In genomic region chr14:68079941-68080697, GRCh38 we compare ENCODE assay signal across 1 cellular context.
TF ChIP-seq lines count a peak whose summit lies in the region.

No MANE protein-coding gene starts in this region.

TF ChIP-seq in HCT116, 20 proteins besides CTCF, POLR2A, EP300 and RAD21:
- TF ChIP-seq TCF7L2 (IDR thresholded peaks at IDR 0.05; ENCODE audit: borderline replicate concordance, extremely low read depth, insufficient read depth, insufficient read length) (peak; percentile 66), ZBTB33 (IDR thresholded peaks at IDR 0.05; ENCODE audit: extremely low read depth, insufficient replicate concordance, low read length) (no peak)
